ENCODE assay signal across 14 cellular contexts in the genomic region with DNA sequence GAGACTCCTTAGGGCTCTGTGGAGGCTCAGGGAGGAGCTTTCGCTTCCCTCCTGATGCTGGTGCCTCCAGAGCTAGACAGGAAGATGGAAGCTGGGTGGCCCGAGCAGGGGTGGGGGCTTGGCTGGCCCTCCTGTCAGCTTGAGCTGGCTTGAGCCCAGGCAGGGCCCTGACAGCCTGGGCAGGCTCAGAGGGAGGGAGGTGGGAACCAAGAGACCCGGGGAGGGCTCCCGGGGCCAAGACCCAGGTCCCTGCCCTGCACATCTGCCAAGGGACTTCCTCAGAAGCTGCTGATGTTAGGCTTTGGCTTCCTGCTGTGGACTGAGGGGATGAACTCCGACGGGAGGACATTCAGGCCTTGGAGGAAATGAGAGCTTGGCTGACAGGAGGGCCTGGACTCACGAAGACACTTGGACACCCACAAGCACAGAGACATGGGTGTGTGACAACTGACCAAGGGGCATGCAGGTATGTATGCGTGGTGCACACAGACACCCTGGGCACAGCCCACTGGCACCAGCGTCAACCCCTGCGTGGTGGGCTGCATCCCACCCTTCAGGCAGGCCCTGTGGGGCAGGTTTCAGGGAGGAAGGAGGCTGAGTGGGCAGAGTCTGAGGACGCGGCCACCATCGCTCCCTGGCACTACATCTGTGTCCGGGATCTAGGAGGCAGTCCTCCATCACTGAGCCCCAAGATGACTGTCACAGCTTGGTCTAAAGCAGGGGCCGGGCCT. TPM values are rescaled to one million over a fixed set of nuclear protein-coding genes. Genes with fewer than 3 reads are reported as not detected.
DNase-seq lines count a peak whose midpoint lies in the region; ATAC-seq and TF ChIP-seq lines count a peak whose summit lies in the region.
"Had no signal": no experiment of that assay in that cellular context is flagged by ENCODE, and none has a peak within 500 bp of the region (broad histone marks: within the 10 kb centered on the region; RNA-seq: fewer than 3 reads in every experiment).

No MANE protein-coding gene starts in this region.

- H3K27ac Mint-ChIP-seq in activated T-helper 17 cell treated with anti-CD3 and anti-CD28 coated beads, Interleukin-2, amount 50 U/mL, for 72 hours: no peak overlapping the region

- peaks cover 5% of the 10 kb centered on the region for H3K36me3 Mint-ChIP-seq in activated T-helper 17 cell treated with anti-CD3 and anti-CD28 coated beads, Interleukin-2, amount 50 U/mL, for 72 hours (ENCODE audit: low read depth)

- H3K4me1 ChIP-seq in skeletal muscle tissue (ENCODE audit: control insufficient read depth in 3 of 3, insufficient read depth in 3 of 3, low read length in 3 of 3): peaks cover 31 to 48% (median 41%) of the 10 kb centered on the region in 3 donors

- no peaks in the 10 kb centered on the region for H3K27me3 ChIP-seq in skeletal muscle tissue (ENCODE audit: control insufficient read depth in 3 of 3, insufficient read depth in 3 of 3, low read length in 3 of 3)

- peak overlapping the region in 1 of 3 donors; percentile 25 for H3K9ac ChIP-seq in skeletal muscle tissue (ENCODE audit: low read depth in 1 of 3, low read length in 3 of 3)

- no peak for TF ChIP-seq POLR2A in NB4 (IDR thresholded peaks at IDR 0.05; ENCODE audit: extremely low read depth, insufficient read length)

- H3K27me3 Mint-ChIP-seq in activated T-helper 17 cell treated with anti-CD3 and anti-CD28 coated beads, Interleukin-2, amount 50 U/mL, for 72 hours: no peaks in the 10 kb centered on the region

- no peak overlapping the region for H3K4me3 Mint-ChIP-seq in activated T-helper 17 cell treated with anti-CD3 and anti-CD28 coated beads, Interleukin-2, amount 50 U/mL, for 72 hours

- no peaks in the 10 kb centered on the region for H3K9me3 Mint-ChIP-seq in activated T-helper 17 cell treated with anti-CD3 and anti-CD28 coated beads, Interleukin-2, amount 50 U/mL, for 72 hours

- DNase-seq in NB4 (ENCODE audit: low read depth) (peak; percentile 61), Right ventricle myocardium superior (peak; percentile 78), NCI-H187 treated with DMSO at 0.1 percent for 48 hours (lab: John Stamatoyannopoulos, UW) (no peak), T1000 (lab: John Stamatoyannopoulos, UW) (no peak)
- DNase-seq: activated CD4-positive, CD25-positive, alpha-beta regulatory T cell; activated gamma-delta T cell treated with Interleukin-2 at 50 U/mL for 16 hours; dermis blood vessel endothelial cell; midbrain; NCI-H2081; stimulated activated naive CD8-positive, alpha-beta T cell treated with anti-CD3 and anti-CD28 coated beads, Interleukin-15, Interleukin-2, amounts not matched to agents 100 U/mL and 50 U/mL, for 24 hours had no signal

- intact Hi-C loops in Right ventricle myocardium superior (cut with DNase I): loop anchor here (10.0 kb wide), 1 partner anchor 117 kb away; no protein-coding TSS in a partner anchor

- TF ChIP-seq CTCF in NB4 (IDR thresholded peaks at IDR 0.05; ENCODE audit: low read depth, low read length): no peak

- H3K4me1 Mint-ChIP-seq in activated T-helper 17 cell treated with anti-CD3 and anti-CD28 coated beads, Interleukin-2, amount 50 U/mL, for 72 hours: peaks cover 16% of the 10 kb centered on the region

- H3K9me3 ChIP-seq in skeletal muscle tissue (ENCODE audit: control insufficient read depth in 3 of 3, low read length in 3 of 3): no peaks in the 10 kb centered on the region

- peak overlapping the region; percentile 44 for H3K27ac ChIP-seq in skeletal muscle tissue (ENCODE audit: low read depth, low read length)

- ATAC-seq in Right ventricle myocardium superior (ENCODE audit: poor library complexity): no peak
- no peak for ATAC-seq in activated T-helper 17 cell treated with anti-CD3 and anti-CD28 coated beads, Interleukin-2, amount 50 U/mL, for 72 hours (replicated peaks)
- ATAC-seq: Panc1; stimulated activated naive CD8-positive, alpha-beta T cell treated with anti-CD3 and anti-CD28 coated beads, Interleukin-15, Interleukin-2, amounts not matched to agents 100 U/mL and 50 U/mL, for 24 hours had no signal

- H3K4me3 ChIP-seq in NB4 (ENCODE audit: low read depth, low read length) (no peak overlapping the region), skeletal muscle tissue (ENCODE audit: low read length in 3 of 3) (no peak overlapping the region)

- H3K36me3 ChIP-seq in skeletal muscle tissue (ENCODE audit: control insufficient read depth in 3 of 3, insufficient read depth in 3 of 3, low read length in 3 of 3): peaks cover 2 to 7% (median 6%) of the 10 kb centered on the region in 3 donors

RNA-seq across cellular contexts. Expression of a gene that starts 1.7 kb away (rescaled TPM):
- total RNA-seq in Right ventricle myocardium superior (7.6 TPM), skeletal muscle tissue (3.7 TPM)
- 1 to 10 TPM; 1.3 to 1.4 TPM for total RNA-seq in activated T-helper 17 cell treated with anti-CD3 and anti-CD28 coated beads, Interleukin-2, amount 50 U/mL, for 72 hours
- total RNA-seq: HT1080 had no signal

RNA-seq across cellular contexts. Expression of a gene that starts 14.6 kb away (rescaled TPM):
- total RNA-seq in Right ventricle myocardium superior (93.3 TPM), skeletal muscle tissue (32.4 TPM)
- total RNA-seq in activated T-helper 17 cell treated with anti-CD3 and anti-CD28 coated beads, Interleukin-2, amount 50 U/mL, for 72 hours: 10 to 100 TPM; 56.1 to 68.5 TPM

RNA-seq across cellular contexts. Expression of a gene that starts 28.7 kb away (rescaled TPM):
- total RNA-seq in Right ventricle myocardium superior (437 TPM), skeletal muscle tissue (54.8 TPM)
- 100 to 1,000 TPM; 130 to 188 TPM for total RNA-seq in activated T-helper 17 cell treated with anti-CD3 and anti-CD28 coated beads, Interleukin-2, amount 50 U/mL, for 72 hours

RNA-seq across cellular contexts. Expression of a gene that starts 59.4 kb away (rescaled TPM):
- total RNA-seq in Right ventricle myocardium superior (10.4 TPM), skeletal muscle tissue (7.8 TPM)
- 10 to 100 TPM; 26.7 to 42.4 TPM for total RNA-seq in activated T-helper 17 cell treated with anti-CD3 and anti-CD28 coated beads, Interleukin-2, amount 50 U/mL, for 72 hours

Comparison
In these comparisons a context has a peak if more than half of its experiments do, and no peak if none do; other contexts are left out.
1. DNase-seq: peak in NB4 (single experiment) and Right ventricle myocardium superior (single experiment); none in NCI-H187 treated with DMSO at 0.1 percent for 48 hours (single experiment) and T1000 (single experiment).